ENCODE assay signal across 17 cellular contexts in the genomic region with DNA sequence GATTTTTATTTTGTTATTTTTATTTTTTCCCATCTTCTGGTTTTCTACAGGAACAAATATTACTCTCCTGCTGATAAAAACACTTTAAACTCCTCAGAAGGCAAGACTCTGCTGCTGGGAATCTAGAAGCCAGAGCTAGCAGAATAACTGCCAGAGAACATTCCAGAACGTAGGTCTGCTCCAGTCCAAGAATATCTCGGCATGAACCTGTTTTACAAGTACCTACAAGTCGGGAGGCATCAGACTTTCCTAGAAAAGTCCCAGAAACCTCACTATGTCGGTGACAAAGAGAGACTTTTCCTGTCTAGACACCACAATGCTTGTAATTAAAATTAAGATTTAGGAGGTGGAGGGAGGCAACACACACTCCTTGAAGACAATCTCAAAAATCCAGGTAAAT. TPM values are rescaled to one million over a fixed set of nuclear protein-coding genes. Genes with fewer than 3 reads are reported as not detected.
DNase-seq lines count a peak whose midpoint lies in the region; ATAC-seq, FAIRE-seq and TF ChIP-seq lines count a peak whose summit lies in the region.
"Had no signal": no experiment of that assay in that cellular context is flagged by ENCODE, and none has a peak within 500 bp of the region (broad histone marks: within the 10 kb centered on the region; RNA-seq: fewer than 3 reads in every experiment).

No MANE protein-coding gene starts in this region.

- H3K36me3 ChIP-seq in heart left ventricle: peaks cover 0 to 2% (median 0%) of the 10 kb centered on the region in 9 donors
- no peaks in the 10 kb centered on the region for H3K36me3 ChIP-seq in endothelial cell of umbilical vein (ENCODE audit: control insufficient read depth in 2 of 2, extremely low read depth in 1 of 2, insufficient read depth in 2 of 2, low read length in 2 of 2)

- H3K9me3 ChIP-seq in right cardiac atrium (ENCODE audit: control insufficient read depth, low read length): no peaks in the 10 kb centered on the region
- no peaks in the 10 kb centered on the region for H3K9me3 ChIP-seq in heart left ventricle
- H3K9me3 ChIP-seq in endothelial cell of umbilical vein (replicated peaks; ENCODE audit: control insufficient read depth, insufficient read depth, low read length): no peaks in the 10 kb centered on the region

- intact Hi-C loops in right cardiac atrium (cut with DNase I) (no loop called here), heart left ventricle (cut with DNase I) (loop anchor here in 1 of 10 donors (5.0 kb wide), 1 partner anchor 42 kb away; a partner anchor contains a TSS), endothelial cell of umbilical vein (cut with micrococcal nuclease) (loop anchor here (1.0 to 5.0 kb wide), 4 partner anchors 16 to 188 kb away; no protein-coding TSS in a partner anchor)

- peaks cover 29% of the 10 kb centered on the region for H3K36me3 Mint-ChIP-seq in nephron (ENCODE audit: low read depth)
- no peaks in the 10 kb centered on the region for H3K36me3 Mint-ChIP-seq in activated CD8-positive, alpha-beta memory T cell treated with anti-CD3 and anti-CD28 coated beads, Interleukin-2, amount 10 ng/mL, durations not matched to agents 7 days and 5 days
- H3K36me3 Mint-ChIP-seq: CD8-positive, alpha-beta T cell; T-cell had no signal

- H2AFZ ChIP-seq in endothelial cell of umbilical vein (ENCODE audit: low read depth, low read length): no peak overlapping the region

- no TSS peak for BruUV-seq in endothelial cell of umbilical vein (replicated peaks; lab: Mats Ljungman, UMichigan)

- peak overlapping the region; percentile 27 to 83 (median 69) for H3K27ac Mint-ChIP-seq in nephron
- no peak overlapping the region for H3K27ac Mint-ChIP-seq in activated CD8-positive, alpha-beta memory T cell treated with anti-CD3 and anti-CD28 coated beads, Interleukin-2, amount 10 ng/mL, durations not matched to agents 7 days and 5 days
- H3K27ac Mint-ChIP-seq: CD8-positive, alpha-beta T cell; T-cell had no signal

- H3K4me1 Mint-ChIP-seq in nephron: peaks cover 17% of the 10 kb centered on the region
- peaks cover 3% of the 10 kb centered on the region for H3K4me1 Mint-ChIP-seq in activated CD8-positive, alpha-beta memory T cell treated with anti-CD3 and anti-CD28 coated beads, Interleukin-2, amount 10 ng/mL, durations not matched to agents 7 days and 5 days

- DNase-seq in right cardiac atrium: no peak
- no peak for DNase-seq in heart left ventricle
- no peak for DNase-seq in endothelial cell of umbilical vein (ENCODE audit: low read depth, low spot score)
- DNase-seq in NCI-H146 treated with DMSO at 0.1 percent for 48 hours (lab: John Stamatoyannopoulos, UW; ENCODE audit: unreplicated experiment): no peak
- no peak for DNase-seq in activated CD8-positive, alpha-beta memory T cell treated with anti-CD3 and anti-CD28 coated beads, Interleukin-2, amount 10 ng/mL, durations not matched to agents 7 days and 5 days
- no peak for DNase-seq in SW480 (ENCODE audit: low spot score)
- DNase-seq in NOMO-1 treated with dmso at 0.1 percent for 144 hours (lab: John Stamatoyannopoulos, UW; ENCODE audit: unreplicated experiment): no peak
- DNase-seq: ACHN, KG1, NCI-H1417 treated with DMSO at 0.1 percent for 48 hours, RPMI8226 had no signal

- H3K9me1 ChIP-seq in endothelial cell of umbilical vein (replicated peaks; ENCODE audit: control insufficient read depth, extremely low read depth, insufficient read depth, low read length): no peaks in the 10 kb centered on the region

- no peaks in the 10 kb centered on the region for H3K9me3 Mint-ChIP-seq in nephron
- no peaks in the 10 kb centered on the region for H3K9me3 Mint-ChIP-seq in activated CD8-positive, alpha-beta memory T cell treated with anti-CD3 and anti-CD28 coated beads, Interleukin-2, amount 10 ng/mL, durations not matched to agents 7 days and 5 days (ENCODE audit: low read depth)
- H3K9me3 Mint-ChIP-seq: CD8-positive, alpha-beta T cell; T-cell had no signal

- H3K9ac ChIP-seq in endothelial cell of umbilical vein (replicated peaks; ENCODE audit: extremely low read depth, insufficient read depth, low read length): peak overlapping the region; percentile 33

- no peak for FAIRE-seq in endothelial cell of umbilical vein (lab: Jason Lieb, UNC)

- no peak for TF ChIP-seq POLR2A in heart left ventricle (IDR thresholded peaks at IDR 0.05)
- no peak for TF ChIP-seq POLR2A in endothelial cell of umbilical vein (IDR thresholded peaks at IDR 0.05; ENCODE audit: low read depth, low read length)

- H3K27me3 ChIP-seq in right cardiac atrium (ENCODE audit: control insufficient read depth, insufficient read depth) (no peaks in the 10 kb centered on the region), heart left ventricle (no peaks in the 10 kb centered on the region), endothelial cell of umbilical vein (ENCODE audit: control insufficient read depth in 2 of 2, insufficient read depth in 2 of 2, low read length in 2 of 2) (no peaks in the 10 kb centered on the region)

- no peaks in the 10 kb centered on the region for H3K79me2 ChIP-seq in endothelial cell of umbilical vein (ENCODE audit: control insufficient read depth, insufficient read depth, low read length)

- no peaks in the 10 kb centered on the region for H4K20me1 ChIP-seq in endothelial cell of umbilical vein (replicated peaks; ENCODE audit: control insufficient read depth, extremely low read depth, insufficient read depth, low read length)

- CTCF ChIA-PET in endothelial cell of umbilical vein (lab: Charles Lee): interaction anchor here (1.1 to 1.7 kb wide), 5 partner anchors 10 to 73 kb away, joined by 3 to 5 read pairs (median 4); a partner anchor contains a TSS
- CTCF ChIA-PET in activated CD8-positive, alpha-beta memory T cell treated with anti-CD3 and anti-CD28 coated beads, Interleukin-2, amount 10 ng/mL, durations not matched to agents 7 days and 5 days (lab: Charles Lee): interaction anchor here (1.0 kb wide), 1 partner anchor 11 kb away, joined by 3 read pairs; no protein-coding TSS in a partner anchor

- H3K4me1 ChIP-seq in right cardiac atrium (ENCODE audit: control insufficient read depth, insufficient read depth, low read length): peaks cover 15% of the 10 kb centered on the region
- H3K4me1 ChIP-seq in heart left ventricle: peaks cover 0 to 41% (median 30%) of the 10 kb centered on the region in 12 donors
- H3K4me1 ChIP-seq in endothelial cell of umbilical vein (ENCODE audit: control insufficient read depth, extremely low read depth, insufficient read depth, low read length): peaks cover 49% of the 10 kb centered on the region

- no peak overlapping the region for H3K4me3 ChIP-seq in right cardiac atrium (ENCODE audit: low read length)
- H3K4me3 ChIP-seq in heart left ventricle: no peak overlapping the region
- H3K4me3 ChIP-seq in endothelial cell of umbilical vein (replicated peaks in 1 of 3; ENCODE audit: insufficient read depth in 1 of 3, low read depth in 1 of 3, low read length in 3 of 3): no peak overlapping the region

- no peaks in the 10 kb centered on the region for H3K27me3 Mint-ChIP-seq in nephron (ENCODE audit: low read depth)
- H3K27me3 Mint-ChIP-seq in activated CD8-positive, alpha-beta memory T cell treated with anti-CD3 and anti-CD28 coated beads, Interleukin-2, amount 10 ng/mL, durations not matched to agents 7 days and 5 days: peaks cover 17% of the 10 kb centered on the region

- WGBS in right cardiac atrium: 53% methylated on average over 4 of the region's 4 CpGs
- 34 to 53% (median 48%) methylated on average over 4 of the region's 4 CpGs for WGBS in heart left ventricle, 4 donors

- peak overlapping the region; percentile 12 for H3K27ac ChIP-seq in right cardiac atrium (ENCODE audit: low read length)
- H3K27ac ChIP-seq in heart left ventricle: peak overlapping the region in 5 of 12 donors; percentile 3 to 81 (median 31)
- peak overlapping the region; percentile 19 for H3K27ac ChIP-seq in endothelial cell of umbilical vein (ENCODE audit: insufficient read depth, low read depth, low read length)
- H3K27ac ChIP-seq: HL-60 had no signal

- peak overlapping the region; percentile 16 for H3K4me2 ChIP-seq in endothelial cell of umbilical vein (ENCODE audit: insufficient read depth, low read length)

- no peak for ATAC-seq in right cardiac atrium
- ATAC-seq in heart left ventricle: no peak
- no peak for ATAC-seq in activated CD8-positive, alpha-beta memory T cell treated with anti-CD3 and anti-CD28 coated beads, Interleukin-2, amount 10 ng/mL, durations not matched to agents 7 days and 5 days
- ATAC-seq: CD8-positive, alpha-beta T cell had no signal

- no peak overlapping the region for H3K4me3 Mint-ChIP-seq in nephron
- H3K4me3 Mint-ChIP-seq in activated CD8-positive, alpha-beta memory T cell treated with anti-CD3 and anti-CD28 coated beads, Interleukin-2, amount 10 ng/mL, durations not matched to agents 7 days and 5 days: no peak overlapping the region
- H3K4me3 Mint-ChIP-seq: CD8-positive, alpha-beta T cell had no signal

- no peak for TF ChIP-seq CTCF in heart left ventricle (IDR thresholded peaks at IDR 0.05)
- no peak for TF ChIP-seq CTCF in endothelial cell of umbilical vein (IDR thresholded peaks at IDR 0.05; ENCODE audit: extremely low read depth in 1 of 2, insufficient read depth in 1 of 2, low read depth in 1 of 2, low read length in 2 of 2)
- TF ChIP-seq CTCF in nephron (IDR thresholded peaks at IDR 0.05; ENCODE audit: unreplicated experiment in 3 of 3): no peak

- dilution Hi-C loops in endothelial cell of umbilical vein (cut with MboI; ENCODE audit: extremely low pct_ligation_motif_present, low sequenced_read_pairs): no loop called here

- POLR2A ChIA-PET in endothelial cell of umbilical vein (lab: Charles Lee): interaction anchor here (0.7 to 1.0 kb wide), 2 partner anchors 9 to 249 kb away, joined by 3 read pairs; no protein-coding TSS in a partner anchor

RNA-seq across cellular contexts. Expression of a gene that starts 41.4 kb away (rescaled TPM):
- not detected for total RNA-seq in right cardiac atrium
- 0.68 TPM for polyA plus RNA-seq in right cardiac atrium
- 1 to 10 TPM in 8 of 9 donors, under 1 TPM in 1; 0.83 to 4.8 (median 2.3) TPM for total RNA-seq in heart left ventricle
- 1 to 10 TPM in 1 of 2 donors, under 1 TPM in 1; 0.25 to 6.2 TPM for polyA plus RNA-seq in heart left ventricle
- not detected in 2 replicates for total RNA-seq in endothelial cell of umbilical vein
- polyA plus RNA-seq in endothelial cell of umbilical vein: not detected in 2 replicates
- not detected in 2 replicates for polyA plus RNA-seq in endothelial cell of umbilical vein (2011; cell fraction: cytosol; rRNA removed)
- polyA plus RNA-seq in endothelial cell of umbilical vein (2011; cell fraction: nucleus; rRNA removed): not detected in 2 replicates
- polyA plus RNA-seq in endothelial cell of umbilical vein (2012): 0.51 and 0.70 TPM in 2 replicates
- polyA minus RNA-seq in endothelial cell of umbilical vein: not detected in 2 replicates
- not detected for polyA minus RNA-seq in endothelial cell of umbilical vein (2011; cell fraction: cytosol; rRNA and poly(A)+ RNA removed)
- not detected in 2 replicates for polyA minus RNA-seq in endothelial cell of umbilical vein (2011; cell fraction: nucleus; rRNA and poly(A)+ RNA removed)
- not detected for total RNA-seq in activated CD8-positive, alpha-beta memory T cell treated with anti-CD3 and anti-CD28 coated beads, Interleukin-2, amount 10 ng/mL, durations not matched to agents 7 days and 5 days
- total RNA-seq: CD8-positive, alpha-beta T cell; cerebellum; omental fat pad; T-cell had no signal

RNA-seq across cellular contexts. Expression of a gene that starts 41.7 kb away (rescaled TPM):
- total RNA-seq in right cardiac atrium (1 to 10 TPM; 4.3 to 8.6 (median 6.1) TPM), heart left ventricle (10 to 100 TPM in 2 of 9 donors, 1 to 10 TPM in 7; 4.1 to 12.4 (median 7.6) TPM), endothelial cell of umbilical vein (17.4 and 20.0 TPM in 2 replicates)
- polyA plus RNA-seq in right cardiac atrium (4.1 TPM), heart left ventricle (1 to 10 TPM; 3.5 to 4.1 TPM), endothelial cell of umbilical vein (21.3 and 24.8 TPM in 2 replicates)
- polyA plus RNA-seq in endothelial cell of umbilical vein (2011; cell fraction: cytosol; rRNA removed): 12.6 and 13.7 TPM in 2 replicates
- polyA plus RNA-seq in endothelial cell of umbilical vein (2011; cell fraction: nucleus; rRNA removed): 10.4 and 11.8 TPM in 2 replicates
- polyA plus RNA-seq in endothelial cell of umbilical vein (2012): 7.9 and 10.5 TPM in 2 replicates
- polyA minus RNA-seq in endothelial cell of umbilical vein: 15.4 and 22.0 TPM in 2 replicates
- polyA minus RNA-seq in endothelial cell of umbilical vein (2011; cell fraction: cytosol; rRNA and poly(A)+ RNA removed): 0.61 TPM
- polyA minus RNA-seq in endothelial cell of umbilical vein (2011; cell fraction: nucleus; rRNA and poly(A)+ RNA removed): 12.7 and 17.9 TPM in 2 replicates
- total RNA-seq in activated CD8-positive, alpha-beta memory T cell treated with anti-CD3 and anti-CD28 coated beads, Interleukin-2, amount 10 ng/mL, durations not matched to agents 7 days and 5 days: under 1 TPM in 1 of 2 experiments, not detected in 1; 0.23 TPM
- total RNA-seq: CD8-positive, alpha-beta T cell had no signal

Comparison
In these comparisons a context has a peak if more than half of its experiments do, and no peak if none do; other contexts are left out.
1. RNA of a gene that starts 41.7 kb away (total RNA-seq): 17.4 to 20.0 TPM in endothelial cell of umbilical vein, 4.1 to 12.4 TPM in heart left ventricle and 4.3 to 8.6 TPM in right cardiac atrium; 0.23 TPM in activated CD8-positive, alpha-beta memory T cell treated with anti-CD3 and anti-CD28 coated beads, Interleukin-2, amount 10 ng/mL, durations not matched to agents 7 days and 5 days; every median in the first group is over 4 times any median in the second.